ENCODE assay signal across 22 cellular contexts in the genomic region with DNA sequence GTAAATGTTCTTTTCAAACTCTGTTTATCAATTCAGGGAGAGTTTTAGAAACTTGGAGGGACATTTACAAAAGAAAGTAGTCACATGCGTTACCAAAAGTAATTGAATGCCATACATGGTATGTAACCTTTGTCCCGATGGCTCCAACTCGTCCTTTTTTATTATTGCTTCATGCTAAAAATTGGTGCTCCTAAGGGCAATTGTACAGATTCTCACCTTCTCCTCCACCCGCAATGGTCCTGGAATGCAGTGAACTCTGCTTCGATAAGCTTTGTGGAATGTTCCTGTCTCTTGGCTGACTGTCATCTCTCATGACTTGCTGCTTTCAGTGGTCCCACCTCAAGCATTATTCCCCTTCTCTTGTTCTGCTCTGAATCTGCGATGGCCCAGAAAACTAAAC. TPM values are rescaled to one million over a fixed set of nuclear protein-coding genes. Genes with fewer than 3 reads are reported as not detected.
A peak's percentile ranks its signal among the peaks of the same experiment; 100 is the strongest.
DNase-seq lines count a peak whose midpoint lies in the region; ATAC-seq and TF ChIP-seq lines count a peak whose summit lies in the region.
"Had no signal": no experiment of that assay in that cellular context is flagged by ENCODE, and none has a peak within 500 bp of the region (broad histone marks: within the 10 kb centered on the region; RNA-seq: fewer than 3 reads in every experiment).

No MANE protein-coding gene starts in this region.

- TF ChIP-seq CTCF in nephron (IDR thresholded peaks at IDR 0.05; ENCODE audit: unreplicated experiment in 3 of 3) = no peak
- no peak for TF ChIP-seq CTCF in transverse colon (IDR thresholded peaks at IDR 0.05)
- no peak for TF ChIP-seq CTCF in GM13977 (IDR thresholded peaks at IDR 0.05; ENCODE audit: extremely low read depth, insufficient read depth, missing control alignments)
- no peak for TF ChIP-seq CTCF in natural killer cell (IDR thresholded peaks at IDR 0.05)

- H3K4me3 ChIP-seq in transverse colon = no peak overlapping the region

- WGBS in transverse colon (ENCODE audit: low coverage in 1 of 2), 2 donors = 34 to 50% methylated on average over 3 to 6 of the region's 6 CpGs

- no peak for ATAC-seq in natural killer cell

- in situ Hi-C loops in transverse colon (cut with MboI; ENCODE audit: low pct_ligation_motif_present in 1 of 4, low pct_unique_long_range_greater_than_20kb in 1 of 4, low sequenced_read_pairs in 3 of 4) = no loop called here
- in situ Hi-C loops in GM13977 (cut with MboI; ENCODE audit: low pct_unique_long_range_greater_than_20kb, low sequenced_read_pairs, unreplicated experiment) = no loop called here

- peak overlapping the region; percentile 79 for H3K27ac Mint-ChIP-seq in dendritic cell treated with granulocyte-macrophage colony-stimulating factor and Interleukin-4, amounts not matched to agents 40 ng/mL and 50 ng/mL, for 4 days
- H3K27ac Mint-ChIP-seq in nephron (peak overlapping the region; percentile 71 to 93 (median 81)), natural killer cell (no peak overlapping the region)
- H3K27ac Mint-ChIP-seq: activated naive CD8-positive, alpha-beta T cell treated with anti-CD3 and anti-CD28 coated beads for 36 hours; stimulated activated naive CD8-positive, alpha-beta T cell treated with anti-CD3 and anti-CD28 coated beads, Interleukin-15, Interleukin-2, amounts not matched to agents 100 ng/mL and 50 ng/mL, for 24 hours had no signal

- peaks cover 18% of the 10 kb centered on the region for H3K4me1 Mint-ChIP-seq in dendritic cell treated with granulocyte-macrophage colony-stimulating factor and Interleukin-4, amounts not matched to agents 40 ng/mL and 50 ng/mL, for 4 days (ENCODE audit: low read depth)
- H3K4me1 Mint-ChIP-seq in nephron (peaks cover 12% of the 10 kb centered on the region), natural killer cell (no peaks in the 10 kb centered on the region)
- H3K4me1 Mint-ChIP-seq: activated naive CD8-positive, alpha-beta T cell treated with anti-CD3 and anti-CD28 coated beads for 36 hours had no signal

- no peak overlapping the region for H3K4me3 Mint-ChIP-seq in dendritic cell treated with granulocyte-macrophage colony-stimulating factor and Interleukin-4, amounts not matched to agents 40 ng/mL and 50 ng/mL, for 4 days
- H3K4me3 Mint-ChIP-seq in nephron (no peak overlapping the region), natural killer cell (no peak overlapping the region)
- H3K4me3 Mint-ChIP-seq: activated naive CD8-positive, alpha-beta T cell treated with anti-CD3 and anti-CD28 coated beads for 36 hours; stimulated activated naive CD8-positive, alpha-beta T cell treated with anti-CD3 and anti-CD28 coated beads, Interleukin-15, Interleukin-2, amounts not matched to agents 100 ng/mL and 50 ng/mL, for 24 hours had no signal

- TF ChIP-seq EP300 in transverse colon (IDR thresholded peaks at IDR 0.05; ENCODE audit: low read depth) = no peak

- H3K36me3 Mint-ChIP-seq in dendritic cell treated with granulocyte-macrophage colony-stimulating factor and Interleukin-4, amounts not matched to agents 40 ng/mL and 50 ng/mL, for 4 days (ENCODE audit: low read depth) = no peaks in the 10 kb centered on the region
- no peaks in the 10 kb centered on the region for H3K36me3 Mint-ChIP-seq in nephron (ENCODE audit: low read depth)
- no peaks in the 10 kb centered on the region for H3K36me3 Mint-ChIP-seq in natural killer cell
- H3K36me3 Mint-ChIP-seq: activated naive CD8-positive, alpha-beta T cell treated with anti-CD3 and anti-CD28 coated beads for 36 hours; CD14-positive monocyte had no signal

- H3K4me1 ChIP-seq in transverse colon = peaks cover 6 to 18% (median 11%) of the 10 kb centered on the region in 4 donors
- H3K4me1 ChIP-seq: parathyroid adenoma had no signal

- peak overlapping the region; percentile 64 to 85 (median 78) for H3K27ac ChIP-seq in transverse colon
- H3K27ac ChIP-seq: parathyroid adenoma, VCaP had no signal

- no peaks in the 10 kb centered on the region for H3K36me3 ChIP-seq in transverse colon

- TF ChIP-seq POLR2A in transverse colon (IDR thresholded peaks at IDR 0.05) = no peak

- no peaks in the 10 kb centered on the region for H3K27me3 ChIP-seq in transverse colon

- H3K27me3 Mint-ChIP-seq in dendritic cell treated with granulocyte-macrophage colony-stimulating factor and Interleukin-4, amounts not matched to agents 40 ng/mL and 50 ng/mL, for 4 days = peaks cover 10% of the 10 kb centered on the region
- H3K27me3 Mint-ChIP-seq in nephron (ENCODE audit: low read depth) (peaks cover 6% of the 10 kb centered on the region), natural killer cell (ENCODE audit: low read depth in 2 of 2) (peaks cover 38 to 53% of the 10 kb centered on the region in 2 donors)

- H3K9me3 ChIP-seq in transverse colon = no peaks in the 10 kb centered on the region

- intact Hi-C loops in dendritic cell treated with granulocyte-macrophage colony-stimulating factor and Interleukin-4, amounts not matched to agents 40 ng/mL and 50 ng/mL, for 4 days (cut with micrococcal nuclease) = no loop called here
- intact Hi-C loops in transverse colon (cut with DNase I; ENCODE audit: low total_unique reads) (no loop called here), natural killer cell (cut with micrococcal nuclease) (no loop called here)

- H3K9me3 Mint-ChIP-seq in dendritic cell treated with granulocyte-macrophage colony-stimulating factor and Interleukin-4, amounts not matched to agents 40 ng/mL and 50 ng/mL, for 4 days = no peaks in the 10 kb centered on the region
- peaks cover 5% of the 10 kb centered on the region for H3K9me3 Mint-ChIP-seq in nephron
- no peaks in the 10 kb centered on the region for H3K9me3 Mint-ChIP-seq in natural killer cell
- H3K9me3 Mint-ChIP-seq: activated naive CD8-positive, alpha-beta T cell treated with anti-CD3 and anti-CD28 coated beads for 36 hours; CD14-positive monocyte; stimulated activated naive CD8-positive, alpha-beta T cell treated with anti-CD3 and anti-CD28 coated beads, Interleukin-15, Interleukin-2, amounts not matched to agents 100 ng/mL and 50 ng/mL, for 24 hours had no signal

- DNase-seq in RPMI7951 (ENCODE audit: low read depth) (peak; percentile 60), transverse colon (no peak), GM13977 (ENCODE audit: low spot score) (no peak), natural killer cell (no peak), HCEC 1CT (no peak)
- DNase-seq: activated CD4-positive, alpha-beta T cell treated with anti-CD3 and anti-CD28 coated beads for 48 hours; activated effector memory CD4-positive, alpha-beta T cell treated with anti-CD3 and anti-CD28 coated beads, Interleukin-2, amount 50 U/mL, for 16 hours; activated naive CD8-positive, alpha-beta T cell treated with anti-CD3 and anti-CD28 coated beads for 36 hours; activated T-cell treated with anti-CD3 and anti-CD28 coated beads, Interleukin-2, amount 50 U/mL, for 1 hour; central memory CD4-positive, alpha-beta T cell; DND-41; IMR-90; NCI-H1105; NCI-H187 treated with DMSO at 0.1 percent for 48 hours; NCI-H524 had no signal

RNA-seq across cellular contexts. Expression of a gene that starts 20.9 kb away (rescaled TPM):
- 3.4 and 4.2 TPM in 2 replicates for total RNA-seq in RPMI7951 (2014; rRNA removed; shearing (Covaris generic))
- total RNA-seq in transverse colon (10 to 100 TPM in 3 of 4 donors, 1 to 10 TPM in 1; 7.3 to 25.4 (median 11.3) TPM), natural killer cell (1 to 10 TPM in 2 of 3 donors, under 1 TPM in 1; 0.45 to 4.6 (median 1.1) TPM)
- total RNA-seq: endothelial cell of umbilical vein had no signal

Comparison
In these comparisons a context has a peak if more than half of its experiments do, and no peak if none do; other contexts are left out.
1. H3K27ac Mint-ChIP-seq: peak in dendritic cell treated with granulocyte-macrophage colony-stimulating factor and Interleukin-4, amounts not matched to agents 40 ng/mL and 50 ng/mL, for 4 days (single experiment) and nephron (3 of 3); none in natural killer cell (0 of 2).